13 cellular contexts compared by ENCODE assay signal in genomic region chr15:40955141-40955903, GRCh38. TPM values are rescaled to one million over a fixed set of nuclear protein-coding genes. Genes with fewer than 3 reads are reported as not detected.
DNase-seq lines count a peak whose midpoint lies in the region; ATAC-seq and TF ChIP-seq lines count a peak whose summit lies in the region.
"Had no signal": no experiment of that assay in that cellular context is flagged by ENCODE, and none has a peak within 500 bp of the region (broad histone marks: within the 10 kb centered on the region; RNA-seq: fewer than 3 reads in every experiment).

No MANE protein-coding gene starts in this region.

- H3K27me3 ChIP-seq in heart left ventricle (no peaks in the 10 kb centered on the region), right cardiac atrium (ENCODE audit: control insufficient read depth, insufficient read depth) (no peaks in the 10 kb centered on the region), thoracic aorta (replicated peaks; ENCODE audit: insufficient read depth) (no peaks in the 10 kb centered on the region)
- H3K27me3 ChIP-seq: suprapubic skin had no signal

- peaks cover 2% of the 10 kb centered on the region for H3K27me3 Mint-ChIP-seq in activated B cell treated with CpG ODN at 0.5 μM for 24 hours

- CTCF ChIA-PET in activated B cell treated with CpG ODN at 0.5 μM for 24 hours (lab: Charles Lee): interaction anchor here (0.9 to 1.2 kb wide), 2 partner anchors 14 to 25 kb away, joined by 3 to 5 read pairs; no protein-coding TSS in a partner anchor

- H3K4me1 ChIP-seq in heart left ventricle (peaks cover 0 to 41% (median 19%) of the 10 kb centered on the region in 12 donors), right cardiac atrium (ENCODE audit: control insufficient read depth, insufficient read depth, low read length) (peaks cover 2% of the 10 kb centered on the region), thoracic aorta (ENCODE audit: control insufficient read depth in 1 of 2, low read depth in 2 of 2) (peaks cover 17 to 59% of the 10 kb centered on the region in 2 donors)

- H3K27ac ChIP-seq in heart left ventricle: peak overlapping the region in 10 of 12 donors; percentile 51 to 90 (median 77)
- peak overlapping the region; percentile 3 for H3K27ac ChIP-seq in right cardiac atrium (ENCODE audit: low read length)
- peak overlapping the region; percentile 91 for H3K27ac ChIP-seq in thoracic aorta
- H3K27ac ChIP-seq: suprapubic skin had no signal

- no peak overlapping the region for H3K27ac Mint-ChIP-seq in activated B cell treated with CpG ODN at 0.5 μM for 24 hours

- no peak for ATAC-seq in heart left ventricle
- no peak for ATAC-seq in left cardiac atrium
- ATAC-seq in activated B cell treated with CpG ODN at 0.5 μM for 24 hours (ENCODE audit: low read depth): no peak
- ATAC-seq in right cardiac atrium: no peak
- no peak for ATAC-seq in thoracic aorta (ENCODE audit: insufficient number of reproducible peaks, low FRiP score, low read depth)
- no peak for ATAC-seq in GM21515 (IDR thresholded peaks at IDR 0.05; ENCODE audit: unreplicated experiment)
- ATAC-seq in omental fat pad (ENCODE audit: low FRiP score): no peak
- ATAC-seq: activated CD4-positive, CD25-positive, alpha-beta regulatory T cell treated with anti-CD3 and anti-CD28 coated beads, Interleukin-2, amount 50 U/mL, for 24 hours had no signal

- intact Hi-C loops in heart left ventricle (cut with DNase I) (no loop called here), left cardiac atrium (cut with DNase I) (no loop called here), activated B cell treated with CpG ODN at 0.5 μM for 24 hours (cut with micrococcal nuclease) (no loop called here), right cardiac atrium (cut with DNase I) (loop anchor here in 1 of 4 donors (10.0 kb wide), 1 partner anchor 49 kb away; no protein-coding TSS in a partner anchor)

- TF ChIP-seq CTCF in heart left ventricle (IDR thresholded peaks at IDR 0.05) (no peak), activated B cell treated with CpG ODN at 0.5 μM for 24 hours (IDR thresholded peaks at IDR 0.05) (no peak), thoracic aorta (IDR thresholded peaks at IDR 0.05) (no peak), omental fat pad (IDR thresholded peaks at IDR 0.05) (no peak)

- H3K4me3 ChIP-seq in heart left ventricle: no peak overlapping the region
- H3K4me3 ChIP-seq in right cardiac atrium (ENCODE audit: low read length): no peak overlapping the region
- H3K4me3 ChIP-seq in thoracic aorta: no peak overlapping the region
- H3K4me3 ChIP-seq: suprapubic skin had no signal

- H3K9me3 ChIP-seq in heart left ventricle: no peaks in the 10 kb centered on the region
- H3K9me3 ChIP-seq in right cardiac atrium (ENCODE audit: control insufficient read depth, low read length): no peaks in the 10 kb centered on the region
- H3K9me3 ChIP-seq in thoracic aorta: no peaks in the 10 kb centered on the region
- H3K9me3 ChIP-seq: suprapubic skin had no signal

- no peak for TF ChIP-seq POLR2A in heart left ventricle (IDR thresholded peaks at IDR 0.05)

- POLR2A ChIA-PET in activated B cell treated with CpG ODN at 0.5 μM for 24 hours (lab: Charles Lee): interaction anchor here (0.6 to 2.0 kb wide), 4 partner anchors 13 to 66 kb away, joined by 3 to 7 read pairs (median 4); no protein-coding TSS in a partner anchor

- peaks cover 34% of the 10 kb centered on the region for H3K4me1 Mint-ChIP-seq in activated B cell treated with CpG ODN at 0.5 μM for 24 hours

- 86 to 92% (median 89%) methylated on average over 13 to 20 of the region's 20 CpGs for WGBS in heart left ventricle, 4 donors
- 90% methylated on average over 20 of the region's 20 CpGs for WGBS in right cardiac atrium

- DNase-seq in heart left ventricle: peak in 2 of 5 donors; percentile 22 to 56
- no peak for DNase-seq in left cardiac atrium
- no peak for DNase-seq in activated B cell treated with CpG ODN at 0.5 μM for 24 hours
- no peak for DNase-seq in right cardiac atrium
- DNase-seq in thoracic aorta (ENCODE audit: low spot score): no peak
- DNase-seq in T-helper 9 cell: no peak
- DNase-seq in omental fat pad (ENCODE audit: low spot score): no peak
- DNase-seq: amniotic stem cell, immature natural killer cell, NCI-H2171 treated with DMSO at 0.1 percent for 48 hours had no signal

- H3K4me3 Mint-ChIP-seq in activated B cell treated with CpG ODN at 0.5 μM for 24 hours: peak overlapping the region; percentile 93

- H3K36me3 ChIP-seq in heart left ventricle: no peaks in the 10 kb centered on the region
- H3K36me3 ChIP-seq in thoracic aorta: no peaks in the 10 kb centered on the region
- H3K36me3 ChIP-seq: suprapubic skin had no signal

- H3K36me3 Mint-ChIP-seq in activated B cell treated with CpG ODN at 0.5 μM for 24 hours (ENCODE audit: low read depth): peaks cover 33% of the 10 kb centered on the region

- H3K9me3 Mint-ChIP-seq in activated B cell treated with CpG ODN at 0.5 μM for 24 hours: no peaks in the 10 kb centered on the region
- H3K9me3 Mint-ChIP-seq: immature natural killer cell had no signal

RNA-seq across cellular contexts. Expression of gene CHAC1, which starts 2.1 kb away (rescaled TPM):
- total RNA-seq in heart left ventricle (1 to 10 TPM in 6 of 9 donors, under 1 TPM in 3; 0.72 to 5.3 (median 1.8) TPM), left cardiac atrium (1 to 10 TPM; 2.6 to 3.3 TPM), activated B cell treated with CpG ODN at 0.5 μM for 24 hours (22.3 and 27.3 TPM in 2 replicates), right cardiac atrium (1 to 10 TPM; 1.6 to 2.0 (median 1.7) TPM), thoracic aorta (1 to 10 TPM; 3.9 to 7.3 TPM), omental fat pad (10 to 100 TPM in 2 of 4 donors, 1 to 10 TPM in 1, under 1 TPM in 1; 0.63 to 63.6 (median 13.4) TPM)
- polyA plus RNA-seq in heart left ventricle (1 to 10 TPM; 2.4 to 6.1 TPM), right cardiac atrium (3.2 TPM)

RNA-seq across cellular contexts. Expression of gene DLL4, which starts 26.2 kb away (rescaled TPM):
- total RNA-seq in heart left ventricle: 10 to 100 TPM in 6 of 9 donors, 1 to 10 TPM in 3; 4.7 to 20.8 (median 13.5) TPM
- 10 to 100 TPM in 1 of 2 donors, 1 to 10 TPM in 1; 6.8 to 11.1 TPM for polyA plus RNA-seq in heart left ventricle
- total RNA-seq in left cardiac atrium: 1 to 10 TPM; 8.5 to 9.2 TPM
- 0.05 TPM in 1 of 2 replicates, not detected in the other for total RNA-seq in activated B cell treated with CpG ODN at 0.5 μM for 24 hours
- 10 to 100 TPM in 1 of 4 donors, 1 to 10 TPM in 3; 5.9 to 14.4 (median 7.2) TPM for total RNA-seq in right cardiac atrium
- polyA plus RNA-seq in right cardiac atrium: 7.2 TPM
- 10 to 100 TPM in 1 of 2 donors, 1 to 10 TPM in 1; 6.2 to 13.0 TPM for total RNA-seq in thoracic aorta
- 10 to 100 TPM in 2 of 4 donors, 1 to 10 TPM in 2; 5.8 to 27.6 (median 10.1) TPM for total RNA-seq in omental fat pad
- polyA plus RNA-seq: immature natural killer cell had no signal

Comparison
In these comparisons a context has a peak if more than half of its experiments do, and no peak if none do; other contexts are left out.
1. H3K27ac ChIP-seq: peak in every context shown above with its lines; median percentile 91 in thoracic aorta; 77 in heart left ventricle; 3 in right cardiac atrium.